30 cellular contexts compared by ENCODE assay signal in genomic region chr16:85517154-85517553, GRCh38.
"Had no signal": no experiment of that assay in that cellular context is flagged by ENCODE, and none has a peak within 500 bp of the region (broad histone marks: within the 10 kb centered on the region; RNA-seq: fewer than 3 reads in every experiment).

No MANE protein-coding gene starts in this region.

- H3K4me3 Mint-ChIP-seq: activated B cell treated with CpG ODN at 0.5 μM for 24 hours; activated CD4-positive, alpha-beta memory T cell treated with anti-CD3 and anti-CD28 coated beads for 36 hours; activated naive CD4-positive, alpha-beta T cell treated with anti-CD3 and anti-CD28 coated beads for 36 hours; activated T-cell treated with anti-CD3 and anti-CD28 coated beads, Interleukin-2, amount 50 U/mL, for 4 hours; activated T-helper 1 cell treated with anti-CD3 and anti-CD28 coated beads, Interleukin-12 subunit alpha, Interleukin-12 subunit beta, Interleukin-2, Interleukin-4 antibody, amounts not matched to agents 30 ng/mL and 10 ng/mL and 1 ng/mL, durations not matched to agents 14 hours and 24 hours and 36 hours had no signal

- H3K9me3 ChIP-seq: adrenal gland had no signal

- H2AFZ ChIP-seq: PC-9 had no signal

- H3K27ac ChIP-seq: brain microvascular endothelial cell, VCaP had no signal

- H3K4me1 Mint-ChIP-seq: activated B cell treated with CpG ODN at 0.5 μM for 24 hours had no signal

- H3K36me3 Mint-ChIP-seq: activated CD4-positive, alpha-beta memory T cell treated with anti-CD3 and anti-CD28 coated beads for 36 hours; activated naive CD4-positive, alpha-beta T cell treated with anti-CD3 and anti-CD28 coated beads, Interleukin-2, amount 50 U/mL, for 72 hours had no signal

- H3K4me3 ChIP-seq: adrenal gland, PC-9 had no signal

- H3K27ac Mint-ChIP-seq: activated B cell treated with CpG ODN at 0.5 μM for 24 hours; activated CD4-positive, alpha-beta memory T cell treated with anti-CD3 and anti-CD28 coated beads for 36 hours; activated naive CD4-positive, alpha-beta T cell treated with anti-CD3 and anti-CD28 coated beads for 36 hours; activated naive CD4-positive, alpha-beta T cell treated with anti-CD3 and anti-CD28 coated beads, Interleukin-2, amount 50 U/mL, for 72 hours; activated T-helper 1 cell treated with anti-CD3 and anti-CD28 coated beads, Interleukin-12 subunit alpha, Interleukin-12 subunit beta, Interleukin-2, Interleukin-4 antibody, amounts not matched to agents 30 ng/mL and 10 ng/mL and 1 ng/mL, durations not matched to agents 14 hours and 24 hours and 36 hours had no signal

- H3K27me3 ChIP-seq: adrenal gland, brain microvascular endothelial cell had no signal

- DNase-seq: activated B cell treated with CpG ODN at 0.5 μM for 24 hours; activated CD4-positive, alpha-beta memory T cell treated with anti-CD3 and anti-CD28 coated beads for 36 hours; activated CD4-positive, alpha-beta T cell treated with anti-CD3 and anti-CD28 coated beads for 4 hours; activated CD4-positive, alpha-beta T cell treated with anti-CD3 and anti-CD28 coated beads, Interleukin-2, amount 50 U/mL, for 1 hour; activated CD4-positive, CD25-positive, alpha-beta regulatory T cell treated with anti-CD3 and anti-CD28 coated beads, Interleukin-2, amount 50 U/mL, for 72 hours; activated CD8-positive, alpha-beta memory T cell treated with anti-CD3 and anti-CD28 coated beads, Interleukin-2, amount 50 U/mL, for 4 hours; activated gamma-delta T cell treated with Interleukin-2 at 50 U/mL for 16 hours; activated naive CD4-positive, alpha-beta T cell treated with anti-CD3 and anti-CD28 coated beads for 36 hours; activated T-cell treated with anti-CD3 and anti-CD28 coated beads for 4 hours; activated T-cell treated with anti-CD3 and anti-CD28 coated beads, Interleukin-2, amount 50 U/mL, for 4 hours; adrenal gland; brain microvascular endothelial cell; central memory CD4-positive, alpha-beta T cell; NCI-H1105 treated with DMSO at 0.1 percent for 48 hours; NCI-H1436; NCI-H1694; NCI-H1930; NCI-H2081 treated with DMSO at 0.1 percent for 48 hours; NCI-H510A; NCI-H526; NCI-H748 treated with DMSO at 0.1 percent for 48 hours; PC-9; Right ventricle myocardium superior; SW 1271; T-helper 1 cell; T-helper 2 cell; T-helper 9 cell had no signal

- H3K27me3 Mint-ChIP-seq: activated CD4-positive, alpha-beta memory T cell treated with anti-CD3 and anti-CD28 coated beads for 36 hours had no signal

- H3K9me3 Mint-ChIP-seq: activated B cell treated with CpG ODN at 0.5 μM for 24 hours; activated CD4-positive, alpha-beta memory T cell treated with anti-CD3 and anti-CD28 coated beads for 36 hours; activated naive CD4-positive, alpha-beta T cell treated with anti-CD3 and anti-CD28 coated beads for 36 hours; activated T-helper 1 cell treated with anti-CD3 and anti-CD28 coated beads, Interleukin-12 subunit alpha, Interleukin-12 subunit beta, Interleukin-2, Interleukin-4 antibody, amounts not matched to agents 30 ng/mL and 10 ng/mL and 1 ng/mL, durations not matched to agents 14 hours and 24 hours and 36 hours had no signal

- H3K36me3 ChIP-seq: adrenal gland, brain microvascular endothelial cell had no signal
